In genomic region chr7:8254667-8255066, GRCh38 we compare ENCODE assay signal across 27 cellular contexts. TPM values are rescaled to one million over a fixed set of nuclear protein-coding genes. Genes with fewer than 3 reads are reported as not detected.
DNase-seq lines count a peak whose midpoint lies in the region; ATAC-seq, FAIRE-seq and TF ChIP-seq lines count a peak whose summit lies in the region.
"Had no signal": no experiment of that assay in that cellular context is flagged by ENCODE, and none has a peak within 500 bp of the region (broad histone marks: within the 10 kb centered on the region; RNA-seq: fewer than 3 reads in every experiment).

No MANE protein-coding gene starts in this region.

- no peaks in the 10 kb centered on the region for H3K9me1 ChIP-seq in K562 (ENCODE audit: control insufficient read depth, insufficient read depth, low read length)

- H2AFZ ChIP-seq in K562 (ENCODE audit: low read depth, low read length) = no peak overlapping the region

- H3K9me3 ChIP-seq in K562 (replicated peaks; ENCODE audit: control insufficient read depth, insufficient read depth, low read depth, low read length) (no peaks in the 10 kb centered on the region), prostate gland (no peaks in the 10 kb centered on the region)
- H3K9me3 ChIP-seq: ovary, right lobe of liver, SJSA1, uterus had no signal

- H3K9ac ChIP-seq in K562 (ENCODE audit: insufficient read depth in 1 of 2, low read depth in 2 of 2, low read length in 2 of 2) = 0 out of 4 replicates have a peak overlapping the region, but pooled peaks of 1 of the 2 experiments have one; percentile 12

- ATAC-seq in K562 = peak; percentile 42; the same call in 2 of the 3 replicates

- TF ChIP-seq POLR2A in K562 (conservative IDR thresholded peaks at IDR 0.05) (no peak), prostate gland (IDR thresholded peaks at IDR 0.05) (no peak)

- peaks cover 10% of the 10 kb centered on the region for H3K27me3 Mint-ChIP-seq in activated naive CD4-positive, alpha-beta T cell treated with anti-CD3 and anti-CD28 coated beads for 36 hours (ENCODE audit: low read depth)

- no TSS peak for BruUV-seq in K562 (replicated peaks; lab: Mats Ljungman, UMichigan)

- POLR2A ChIA-PET in K562 (lab: Yijun Ruan, JAX) = interaction anchor here (0.9 to 1.4 kb wide), 2 partner anchors 12 to 18 kb away, joined by 3 to 4 read pairs; no protein-coding TSS in a partner anchor

- 76% methylated on average over 3 of the region's 3 CpGs for WGBS in K562 (ENCODE audit: insufficient coverage, low coverage, missing lambda C conversion rate)
- 86% methylated on average over 3 of the region's 3 CpGs for WGBS in prostate gland

- TF ChIP-seq CTCF in K562 (IDR thresholded peaks at IDR 0.05 in 2 of 3, conservative IDR thresholded peaks at IDR 0.05 in 1 of 3; ENCODE audit: insufficient read depth in 2 of 3, low read depth in 1 of 3, low read length in 3 of 3) = no peak
- TF ChIP-seq CTCF in prostate gland (IDR thresholded peaks at IDR 0.05) = no peak

- H3K27me3 ChIP-seq in K562 (ENCODE audit: control insufficient read depth in 2 of 2, insufficient read depth in 2 of 2, low read length in 2 of 2) = no peaks in the 10 kb centered on the region
- H3K27me3 ChIP-seq in prostate gland (replicated peaks; ENCODE audit: insufficient read depth) = no peaks in the 10 kb centered on the region
- H3K27me3 ChIP-seq: ovary, right lobe of liver, SJSA1, uterus had no signal

- CTCF ChIA-PET in K562 (lab: Yijun Ruan, JAX; ENCODE audit: low intra/inter-chr PET ratio) = no interaction called here
- CTCF ChIA-PET in activated naive CD4-positive, alpha-beta T cell treated with anti-CD3 and anti-CD28 coated beads for 36 hours (lab: Charles Lee) = no interaction called here

- no peak overlapping the region for H3K27ac Mint-ChIP-seq in activated naive CD4-positive, alpha-beta T cell treated with anti-CD3 and anti-CD28 coated beads for 36 hours
- H3K27ac Mint-ChIP-seq: B cell; memory B cell; natural killer cell; T-helper 1 cell treated with Interleukin-12 subunit alpha and Interleukin-12 subunit beta and Interleukin-4 antibody, amounts not matched to agents 30 μg/mL and 1 μg/mL, for 36 hours had no signal

- in situ Hi-C loops in K562 (cut with MboI) = no loop called here

- no peaks in the 10 kb centered on the region for H3K36me3 Mint-ChIP-seq in activated naive CD4-positive, alpha-beta T cell treated with anti-CD3 and anti-CD28 coated beads for 36 hours (ENCODE audit: low read depth)
- H3K36me3 Mint-ChIP-seq: memory B cell, natural killer cell had no signal

- TF ChIP-seq EP300 in K562 (IDR thresholded peaks at IDR 0.05; ENCODE audit: low read length) = no peak

- H3K4me3 ChIP-seq in K562 (no peak overlapping the region), prostate gland (no peak overlapping the region)
- H3K4me3 ChIP-seq: ovary, right lobe of liver, SJSA1, uterus had no signal

- no peaks in the 10 kb centered on the region for H4K20me1 ChIP-seq in K562 (replicated peaks; ENCODE audit: control insufficient read depth, insufficient read depth, low read length)

- H3K79me2 ChIP-seq in K562 (ENCODE audit: control insufficient read depth, insufficient read depth, low read length) = peaks cover under 1% of the 10 kb centered on the region; the same call in 1 of the 3 replicates

- no peak overlapping the region for H3K27ac ChIP-seq in K562 (ENCODE audit: extremely low read depth, low read depth, low read length)
- H3K27ac ChIP-seq in prostate gland = peak overlapping the region; percentile 35 to 49
- H3K27ac ChIP-seq: ovary, right lobe of liver, SJSA1, uterus had no signal

- H3K9me3 Mint-ChIP-seq in activated naive CD4-positive, alpha-beta T cell treated with anti-CD3 and anti-CD28 coated beads for 36 hours = no peaks in the 10 kb centered on the region
- H3K9me3 Mint-ChIP-seq: memory B cell; natural killer cell; T-helper 1 cell treated with Interleukin-12 subunit alpha and Interleukin-12 subunit beta and Interleukin-4 antibody, amounts not matched to agents 30 μg/mL and 1 μg/mL, for 36 hours had no signal

- no peak for FAIRE-seq in K562 (lab: Jason Lieb, UNC)
- no peak for FAIRE-seq in RCC 7860 (lab: Jason Lieb, UNC)
- FAIRE-seq: G401.6 had no signal

- intact Hi-C loops in K562 (cut with micrococcal nuclease) = no loop called here
- intact Hi-C loops in prostate gland (cut with DNase I) = no loop called here
- intact Hi-C loops in activated naive CD4-positive, alpha-beta T cell treated with anti-CD3 and anti-CD28 coated beads for 36 hours (cut with micrococcal nuclease) = no loop called here

- H3K4me2 ChIP-seq in K562 (ENCODE audit: insufficient read depth, low read length) = no peak overlapping the region

- TF ChIP-seq RAD21 in K562 (CRISPR knock-in tag; conservative IDR thresholded peaks at IDR 0.05 in 1 of 2, IDR thresholded peaks at IDR 0.05 in 1 of 2) = no peak

- H3K4me1 ChIP-seq in K562 (replicated peaks in 1 of 2; ENCODE audit: control insufficient read depth in 2 of 2, insufficient read depth in 2 of 2, low read length in 2 of 2) (peaks cover 0 to 4% of the 10 kb centered on the region in 2 experiments; a peak in 2 of 5 replicates), prostate gland (replicated peaks) (no peaks in the 10 kb centered on the region)
- H3K4me1 ChIP-seq: SJSA1, uterus had no signal

- DNase-seq in NCI-H1092 treated with DMSO at 0.1 percent for 48 hours (lab: John Stamatoyannopoulos, UW) (peak; percentile 14), NCI-H1092 (lab: John Stamatoyannopoulos, UW) (no peak), NCI-H2029 treated with DMSO at 0.1 percent for 48 hours (lab: John Stamatoyannopoulos, UW) (peak; percentile 28), K562 (ENCODE audit: extremely low read depth in 1 of 4, low spot score in 3 of 4) (no peak), prostate gland (ENCODE audit: low spot score) (peak; percentile 19), RCC 7860 (ENCODE audit: low spot score) (no peak), RPMI8226 (no peak)
- no peak for DNase-seq in activated naive CD4-positive, alpha-beta T cell treated with anti-CD3 and anti-CD28 coated beads for 36 hours
- DNase-seq: activated CD4-positive, alpha-beta T cell treated with anti-CD3 and anti-CD28 coated beads, Interleukin-2, amount 50 U/mL, for 48 hours; activated gamma-delta T cell treated with Interleukin-2 at 50 U/mL for 16 hours; activated T-cell treated with anti-CD3 and anti-CD28 coated beads for 4 hours; amygdala; foreskin fibroblast; hypothalamus; islet precursor cell; natural killer cell; NCI-H446 treated with DMSO at 0.1 percent for 48 hours; ovary; right lobe of liver; stimulated activated CD4-positive, alpha-beta T cell treated with anti-CD3 and anti-CD28 coated beads, Interleukin-15, amount 100 ng/mL, for 24 hours; substantia nigra; uterus had no signal

- no peaks in the 10 kb centered on the region for H3K4me1 Mint-ChIP-seq in activated naive CD4-positive, alpha-beta T cell treated with anti-CD3 and anti-CD28 coated beads for 36 hours (ENCODE audit: low read depth)
- H3K4me1 Mint-ChIP-seq: B cell, memory B cell, natural killer cell had no signal

- H3K4me3 Mint-ChIP-seq in activated naive CD4-positive, alpha-beta T cell treated with anti-CD3 and anti-CD28 coated beads for 36 hours = no peak overlapping the region
- H3K4me3 Mint-ChIP-seq: B cell; memory B cell; natural killer cell; T-helper 1 cell treated with Interleukin-12 subunit alpha and Interleukin-12 subunit beta and Interleukin-4 antibody, amounts not matched to agents 30 μg/mL and 1 μg/mL, for 36 hours had no signal

- H3K36me3 ChIP-seq in K562 (ENCODE audit: control insufficient read depth, insufficient read depth, low read length) (no peaks in the 10 kb centered on the region), prostate gland (no peaks in the 10 kb centered on the region)
- H3K36me3 ChIP-seq: ovary, right lobe of liver, SJSA1, uterus had no signal

TF ChIP-seq in K562, 482 proteins besides CTCF, POLR2A, EP300 and RAD21 (continues in another document):
- no peak for TF ChIP-seq EZH2 (IDR thresholded peaks at IDR 0.05; ENCODE audit: borderline replicate concordance, low read depth, low read length)
- no peak for TF ChIP-seq TRIM28 (IDR thresholded peaks at IDR 0.05)
- no peak for TF ChIP-seq ELK3 (CRISPR knock-in tag; IDR thresholded peaks at IDR 0.05)
- TF ChIP-seq E2F3 (CRISPR knock-in tag; IDR thresholded peaks at IDR 0.05) = no peak
- no peak for TF ChIP-seq MYBL2 (IDR thresholded peaks at IDR 0.05; ENCODE audit: low read depth)
- TF ChIP-seq MYBL2 (CRISPR knock-in tag; IDR thresholded peaks at IDR 0.05; ENCODE audit: borderline replicate concordance) = no peak
- TF ChIP-seq ELF2 (CRISPR knock-in tag; IDR thresholded peaks at IDR 0.05) = no peak
- no peak for TF ChIP-seq ZNF146 (CRISPR knock-in tag; IDR thresholded peaks at IDR 0.05; ENCODE audit: unreplicated experiment)

RNA-seq across cellular contexts. Expression of gene ICA1, which starts 7.3 kb away (rescaled TPM):
- 20.3 and 57.6 TPM in 2 replicates for total RNA-seq in K562 (2011; cell fraction: chromatin; rRNA removed; ENCODE audit: low replicate concordance)
- 10.7 and 12.4 TPM in 2 replicates for total RNA-seq in K562 (2011; cell fraction: nucleolus; rRNA removed)
- 18.8 and 19.2 TPM in 2 replicates for total RNA-seq in K562 (2011; cell fraction: nucleoplasm; rRNA removed)
- total RNA-seq in K562 (2014; rRNA removed) (12.7 and 16.4 TPM in 2 replicates), K562 (2014; rRNA removed; fragmentation: Illumina TruSeq; extraction: Trizol) (18.5 and 23.0 TPM in 2 replicates), K562 (2015; rRNA removed; fragmentation: Illumina TruSeq; extraction: Trizol) (16.1 and 16.4 TPM in 2 replicates), K562 (2021) (17.8 and 18.5 TPM in 2 replicates), prostate gland (10 to 100 TPM; 49.1 to 51.0 TPM)
- polyA plus RNA-seq in K562 (2011; rRNA removed) (19.8 and 26.0 TPM in 2 replicates), K562 (2014; fragmentation: Illumina TruSeq; extraction: Trizol) (17.2 and 22.3 TPM in 2 replicates), K562 (2014; fragmentation: Nextera tagmentation; extraction: Ambion mirVana) (10 to 100 TPM in 1 of 2 experiments, 1 to 10 TPM in 1; 7.1 to 10.7 TPM), K562 (2014; rRNA removed) (14.2 and 17.8 TPM in 2 replicates)
- 4.8 and 11.7 TPM in 2 replicates for polyA plus RNA-seq in K562 (2011; cell fraction: cytosol; rRNA removed)
- 11.4 and 24.9 TPM in 2 replicates for polyA plus RNA-seq in K562 (2011; cell fraction: nucleus; rRNA removed)
- polyA plus RNA-seq in K562 (2012) = 13.9 and 35.9 TPM in 2 replicates
- 23.8 and 38.1 TPM in 2 replicates for polyA minus RNA-seq in K562 (2011; rRNA and poly(A)+ RNA removed)
- 6.6 and 7.9 TPM in 2 replicates for polyA minus RNA-seq in K562 (2011; cell fraction: cytosol; rRNA and poly(A)+ RNA removed)
- polyA minus RNA-seq in K562 (2011; cell fraction: nucleus; rRNA and poly(A)+ RNA removed) = 10.2 and 35.3 TPM in 2 replicates
- total RNA-seq in activated naive CD4-positive, alpha-beta T cell treated with anti-CD3 and anti-CD28 coated beads for 36 hours = 1 to 10 TPM in 1 of 2 experiments, under 1 TPM in 1; 0.94 to 1.1 TPM
- total RNA-seq: B cell, SJSA1 had no signal

Comparison
In these comparisons a context has a peak if more than half of its experiments do, and no peak if none do; other contexts are left out.
1. DNase-seq: peak in NCI-H1092 treated with DMSO at 0.1 percent for 48 hours (single experiment), NCI-H2029 treated with DMSO at 0.1 percent for 48 hours (single experiment) and prostate gland (single experiment); none in NCI-H1092 (single experiment), K562 (0 of 4), RCC 7860 (single experiment), activated naive CD4-positive, alpha-beta T cell treated with anti-CD3 and anti-CD28 coated beads for 36 hours (single experiment) and RPMI8226 (single experiment).
2. RNA of gene ICA1, which starts 7.3 kb away (total RNA-seq): 49.1 to 51.0 TPM in prostate gland and 10.7 to 57.6 TPM in K562; 0.94 to 1.1 TPM in activated naive CD4-positive, alpha-beta T cell treated with anti-CD3 and anti-CD28 coated beads for 36 hours; every median in the first group is over 4 times any median in the second.